In the genomic region with DNA sequence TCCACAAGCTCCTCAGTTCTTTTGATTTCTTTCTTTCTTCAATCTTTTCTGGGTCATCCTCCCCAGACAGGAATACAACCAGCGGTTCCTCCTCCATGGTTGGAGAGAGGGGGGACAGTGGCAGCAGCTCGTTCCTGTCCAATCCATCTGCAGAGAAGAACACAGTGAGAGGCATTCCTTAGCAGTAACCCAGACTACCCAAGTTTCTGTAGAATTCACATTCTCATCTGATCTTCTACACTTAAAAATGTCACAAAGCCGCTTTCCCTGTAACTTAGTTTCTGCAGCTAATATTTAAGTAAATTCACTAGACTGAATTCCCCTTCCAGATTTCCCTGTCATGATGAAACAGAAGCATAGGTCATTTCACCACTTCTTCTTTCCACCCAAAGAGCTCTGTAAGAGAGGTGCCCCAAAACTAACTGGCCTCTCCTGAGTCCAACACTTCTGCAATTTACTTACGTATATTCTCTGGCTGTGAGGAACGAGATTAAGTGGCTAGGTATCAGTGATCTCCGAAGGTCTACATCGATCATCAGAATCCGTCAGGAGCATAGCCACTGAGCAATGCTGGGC, we compare ENCODE assay signal across 15 cellular contexts.
A peak's percentile ranks its signal among the peaks of the same experiment; 100 is the strongest.
DNase-seq lines count a peak whose midpoint lies in the region; ATAC-seq and TF ChIP-seq lines count a peak whose summit lies in the region.
"Had no signal": no experiment of that assay in that cellular context is flagged by ENCODE, and none has a peak within 500 bp of the region (broad histone marks: within the 10 kb centered on the region; RNA-seq: fewer than 3 reads in every experiment).

No MANE protein-coding gene starts in this region.

- no peaks in the 10 kb centered on the region for H3K9me3 ChIP-seq in adrenal gland (replicated peaks in 1 of 3)
- H3K9me3 ChIP-seq: colonic mucosa had no signal

- H3K27ac Mint-ChIP-seq in central memory CD8-positive, alpha-beta T cell (ENCODE audit: low read depth): no peak overlapping the region
- H3K27ac Mint-ChIP-seq: activated B cell treated with CpG ODN at 0.5 μM for 24 hours had no signal

- peaks cover 14 to 32% of the 10 kb centered on the region in 2 donors for H3K4me1 ChIP-seq in adrenal gland (replicated peaks in 1 of 2)
- H3K4me1 ChIP-seq: colonic mucosa, parathyroid adenoma had no signal

- intact Hi-C loops in adrenal gland (cut with DNase I): no loop called here
- intact Hi-C loops in left colon (cut with DNase I, micrococcal nuclease): no loop called here

- H3K27ac ChIP-seq in adrenal gland: no peak overlapping the region
- H3K27ac ChIP-seq: colonic mucosa, parathyroid adenoma had no signal

- no peaks in the 10 kb centered on the region for H3K27me3 Mint-ChIP-seq in central memory CD8-positive, alpha-beta T cell
- H3K27me3 Mint-ChIP-seq: activated B cell treated with CpG ODN at 0.5 μM for 24 hours had no signal

- 89 to 94% (median 92%) methylated on average over 8 of the region's 8 CpGs for WGBS in adrenal gland, 4 donors

- peaks cover 0 to 20% of the 10 kb centered on the region in 2 donors for H3K36me3 ChIP-seq in adrenal gland (replicated peaks in 1 of 2)
- H3K36me3 ChIP-seq: colonic mucosa had no signal

- no peaks in the 10 kb centered on the region for H3K4me1 Mint-ChIP-seq in central memory CD8-positive, alpha-beta T cell

- no peak for TF ChIP-seq POLR2A in adrenal gland (IDR thresholded peaks at IDR 0.05)

- H3K27me3 ChIP-seq in adrenal gland: no peaks in the 10 kb centered on the region
- H3K27me3 ChIP-seq: colonic mucosa had no signal

- H3K9me3 Mint-ChIP-seq in central memory CD8-positive, alpha-beta T cell: no peaks in the 10 kb centered on the region
- H3K9me3 Mint-ChIP-seq: activated B cell treated with CpG ODN at 0.5 μM for 24 hours had no signal

- H3K4me3 ChIP-seq in adrenal gland: no peak overlapping the region
- H3K4me3 ChIP-seq: colonic mucosa had no signal

- no peak for TF ChIP-seq CTCF in adrenal gland (IDR thresholded peaks at IDR 0.05)

- peak; percentile 50 for DNase-seq in CD1c-positive myeloid dendritic cell (ENCODE audit: extremely low spot score)
- no peak for DNase-seq in central memory CD8-positive, alpha-beta T cell (ENCODE audit: low spot score in 2 of 2)
- no peak for DNase-seq in NCI-H526 (lab: John Stamatoyannopoulos, UW)
- DNase-seq in adrenal gland: no peak
- no peak for DNase-seq in left colon
- DNase-seq: activated B cell treated with CpG ODN at 0.5 μM for 24 hours, aorta, colonic mucosa, KG1, NCI-H1694 had no signal

- peaks cover 12% of the 10 kb centered on the region for H3K36me3 Mint-ChIP-seq in central memory CD8-positive, alpha-beta T cell (ENCODE audit: insufficient read depth)

- ATAC-seq in GM19025 (IDR thresholded peaks at IDR 0.05; ENCODE audit: low read depth, unreplicated experiment): peak; percentile 40
- peak; percentile 41 for ATAC-seq in HG03378 (IDR thresholded peaks at IDR 0.05; ENCODE audit: unreplicated experiment)
- ATAC-seq in central memory CD8-positive, alpha-beta T cell (replicated peaks; ENCODE audit: extremely low read depth, poor library complexity, severe bottlenecking): peak; percentile 32
- ATAC-seq in HG03457 (IDR thresholded peaks at IDR 0.05; ENCODE audit: unreplicated experiment): no peak
- no peak for ATAC-seq in left colon
- ATAC-seq: Panc1 had no signal

- H3K4me3 Mint-ChIP-seq in central memory CD8-positive, alpha-beta T cell: no peak overlapping the region
- H3K4me3 Mint-ChIP-seq: activated B cell treated with CpG ODN at 0.5 μM for 24 hours had no signal

Comparison
In these comparisons a context has a peak if more than half of its experiments do, and no peak if none do; other contexts are left out.
1. ATAC-seq: peak in GM19025 (single experiment), HG03378 (single experiment) and central memory CD8-positive, alpha-beta T cell (single experiment); none in HG03457 (single experiment) and left colon (single experiment).